Comparison of ENCODE assay signal across 6 cellular contexts in the genomic region with DNA sequence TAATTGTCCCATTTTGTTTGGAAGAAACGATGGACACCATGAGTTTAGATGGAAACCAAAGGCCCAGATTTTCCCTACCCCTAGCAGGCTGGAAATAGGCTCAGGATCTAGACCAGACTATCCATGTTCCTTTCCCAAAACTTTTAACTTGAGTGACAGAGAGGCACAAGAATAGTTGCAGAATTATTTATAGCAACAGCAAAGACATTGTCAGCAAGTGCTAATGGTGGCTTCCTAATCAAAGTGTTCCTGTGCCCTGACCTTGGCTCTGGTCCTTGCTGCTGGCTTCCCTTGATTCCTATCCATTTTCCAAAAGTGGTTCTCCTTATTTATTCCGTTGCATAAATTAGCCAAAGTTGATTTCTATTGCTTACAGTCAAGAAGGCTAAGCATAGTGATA.
"Had no signal": no experiment of that assay in that cellular context is flagged by ENCODE, and none has a peak within 500 bp of the region (broad histone marks: within the 10 kb centered on the region; RNA-seq: fewer than 3 reads in every experiment).

No MANE protein-coding gene starts in this region.

- DNase-seq: HFFc6, IMR-90 had no signal

- H3K4me3 ChIP-seq: GM23338, HAP-1, K562 had no signal

- H3K36me3 ChIP-seq: HAP-1 had no signal

- H3K4me3 Mint-ChIP-seq: GM23338, HFFc6 had no signal

- H3K4me1 Mint-ChIP-seq: GM23338 had no signal

- H3K9me3 ChIP-seq: HAP-1 had no signal

- ATAC-seq: GM23338, HCT116, K562 had no signal

- H3K27ac Mint-ChIP-seq: GM23338, HFFc6 had no signal

- H3K9me3 Mint-ChIP-seq: GM23338, HFFc6 had no signal
